8 cellular contexts compared by ENCODE assay signal in the genomic region with DNA sequence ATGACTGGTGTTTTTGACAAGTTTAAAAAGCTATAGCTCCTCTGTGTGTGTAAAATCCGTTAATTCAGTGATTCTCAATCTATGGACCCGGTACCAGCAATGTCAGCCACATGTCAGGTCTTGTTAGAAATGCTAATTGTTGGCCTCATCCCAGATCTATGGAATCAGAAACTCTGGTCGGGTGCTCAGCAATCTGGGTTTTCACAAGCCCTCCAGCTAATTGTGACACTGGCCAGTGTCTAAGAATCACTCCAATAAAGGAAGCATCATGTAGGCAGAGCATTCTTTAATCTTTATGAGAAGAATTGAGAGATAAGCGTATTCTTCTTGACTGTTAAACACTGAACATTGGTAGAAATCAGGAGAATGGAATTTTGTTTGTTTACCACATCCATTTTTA.
"Had no signal": no experiment of that assay in that cellular context is flagged by ENCODE, and none has a peak within 500 bp of the region (broad histone marks: within the 10 kb centered on the region; RNA-seq: fewer than 3 reads in every experiment).

No MANE protein-coding gene starts in this region.

- DNase-seq: GM23248, GOT3, H7, HFFc6, IMR-90 had no signal

- H3K36me3 ChIP-seq: HAP-1 had no signal

- ATAC-seq: HCT116, K562 had no signal

- H3K9me3 ChIP-seq: HAP-1 had no signal

- H2AFZ ChIP-seq: GM23248 had no signal

- H3K4me3 Mint-ChIP-seq: HFFc6 had no signal

- H3K27ac Mint-ChIP-seq: HFFc6 had no signal

- H3K4me1 ChIP-seq: HAP-1 had no signal

- H3K9me3 Mint-ChIP-seq: HFFc6 had no signal

- H3K4me3 ChIP-seq: GM23248, HAP-1, K562 had no signal

- H3K27ac ChIP-seq: GM23248 had no signal

- H3K9ac ChIP-seq: GM23248 had no signal
